In genomic region chr20:25055711-25056492, GRCh38 we compare ENCODE assay signal across 1 cellular context.
TF ChIP-seq lines count a peak whose summit lies in the region.

No MANE protein-coding gene starts in this region.

TF ChIP-seq in HepG2, 621 proteins besides CTCF, POLR2A, EP300 and RAD21 (continued from another document and continues in another):
- TF ChIP-seq, protein P1, sequence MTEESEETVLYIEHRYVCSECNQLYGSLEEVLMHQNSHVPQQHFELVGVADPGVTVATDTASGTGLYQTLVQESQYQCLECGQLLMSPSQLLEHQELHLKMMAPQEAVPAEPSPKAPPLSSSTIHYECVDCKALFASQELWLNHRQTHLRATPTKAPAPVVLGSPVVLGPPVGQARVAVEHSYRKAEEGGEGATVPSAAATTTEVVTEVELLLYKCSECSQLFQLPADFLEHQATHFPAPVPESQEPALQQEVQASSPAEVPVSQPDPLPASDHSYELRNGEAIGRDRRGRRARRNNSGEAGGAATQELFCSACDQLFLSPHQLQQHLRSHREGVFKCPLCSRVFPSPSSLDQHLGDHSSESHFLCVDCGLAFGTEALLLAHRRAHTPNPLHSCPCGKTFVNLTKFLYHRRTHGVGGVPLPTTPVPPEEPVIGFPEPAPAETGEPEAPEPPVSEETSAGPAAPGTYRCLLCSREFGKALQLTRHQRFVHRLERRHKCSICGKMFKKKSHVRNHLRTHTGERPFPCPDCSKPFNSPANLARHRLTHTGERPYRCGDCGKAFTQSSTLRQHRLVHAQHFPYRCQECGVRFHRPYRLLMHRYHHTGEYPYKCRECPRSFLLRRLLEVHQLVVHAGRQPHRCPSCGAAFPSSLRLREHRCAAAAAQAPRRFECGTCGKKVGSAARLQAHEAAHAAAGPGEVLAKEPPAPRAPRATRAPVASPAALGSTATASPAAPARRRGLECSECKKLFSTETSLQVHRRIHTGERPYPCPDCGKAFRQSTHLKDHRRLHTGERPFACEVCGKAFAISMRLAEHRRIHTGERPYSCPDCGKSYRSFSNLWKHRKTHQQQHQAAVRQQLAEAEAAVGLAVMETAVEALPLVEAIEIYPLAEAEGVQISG (CRISPR knock-in tag; IDR thresholded peaks at IDR 0.05), result peak; percentile 5; the same call in 1 of the 2 replicates
- peak; percentile 56; the same call in 1 of the 2 replicates for TF ChIP-seq REPIN1 (CRISPR knock-in tag; IDR thresholded peaks at IDR 0.05; ENCODE audit: borderline replicate concordance, low read depth)
- TF ChIP-seq ZNF281 (CRISPR knock-in tag; IDR thresholded peaks at IDR 0.05; ENCODE audit: borderline replicate concordance), result 0 out of 2 replicates have a peak, but pooled peaks have one; percentile 13
- TF ChIP-seq TOE1 (CRISPR knock-in tag; IDR thresholded peaks at IDR 0.05), result no peak
- peak; percentile 18; the same call in 1 of the 2 replicates for TF ChIP-seq ZNF354B (CRISPR knock-in tag; IDR thresholded peaks at IDR 0.05)
- TF ChIP-seq, protein P2, sequence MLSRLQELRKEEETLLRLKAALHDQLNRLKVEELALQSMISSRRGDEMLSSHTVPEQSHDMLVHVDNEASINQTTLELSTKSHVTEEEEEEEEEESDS (CRISPR knock-in tag; IDR thresholded peaks at IDR 0.05; ENCODE audit: borderline replicate concordance), result 0 out of 2 replicates have a peak, but pooled peaks have one; percentile 29
- peak; percentile 27; the same call in 1 of the 2 replicates for TF ChIP-seq ZNF768 (CRISPR knock-in tag; IDR thresholded peaks at IDR 0.05)
- TF ChIP-seq HIVEP1 (CRISPR knock-in tag; IDR thresholded peaks at IDR 0.05), result no peak
- TF ChIP-seq ZNF232 (CRISPR knock-in tag; IDR thresholded peaks at IDR 0.05; ENCODE audit: borderline replicate concordance), result no peak
- TF ChIP-seq SMARCC2 (IDR thresholded peaks at IDR 0.05), result no peak
- TF ChIP-seq TOPORS (CRISPR knock-in tag; IDR thresholded peaks at IDR 0.05), result 0 out of 2 replicates have a peak, but pooled peaks have one; percentile 13
- TF ChIP-seq KDM6A (CRISPR knock-in tag; IDR thresholded peaks at IDR 0.05; ENCODE audit: low read depth), result no peak
- TF ChIP-seq, protein P3, sequence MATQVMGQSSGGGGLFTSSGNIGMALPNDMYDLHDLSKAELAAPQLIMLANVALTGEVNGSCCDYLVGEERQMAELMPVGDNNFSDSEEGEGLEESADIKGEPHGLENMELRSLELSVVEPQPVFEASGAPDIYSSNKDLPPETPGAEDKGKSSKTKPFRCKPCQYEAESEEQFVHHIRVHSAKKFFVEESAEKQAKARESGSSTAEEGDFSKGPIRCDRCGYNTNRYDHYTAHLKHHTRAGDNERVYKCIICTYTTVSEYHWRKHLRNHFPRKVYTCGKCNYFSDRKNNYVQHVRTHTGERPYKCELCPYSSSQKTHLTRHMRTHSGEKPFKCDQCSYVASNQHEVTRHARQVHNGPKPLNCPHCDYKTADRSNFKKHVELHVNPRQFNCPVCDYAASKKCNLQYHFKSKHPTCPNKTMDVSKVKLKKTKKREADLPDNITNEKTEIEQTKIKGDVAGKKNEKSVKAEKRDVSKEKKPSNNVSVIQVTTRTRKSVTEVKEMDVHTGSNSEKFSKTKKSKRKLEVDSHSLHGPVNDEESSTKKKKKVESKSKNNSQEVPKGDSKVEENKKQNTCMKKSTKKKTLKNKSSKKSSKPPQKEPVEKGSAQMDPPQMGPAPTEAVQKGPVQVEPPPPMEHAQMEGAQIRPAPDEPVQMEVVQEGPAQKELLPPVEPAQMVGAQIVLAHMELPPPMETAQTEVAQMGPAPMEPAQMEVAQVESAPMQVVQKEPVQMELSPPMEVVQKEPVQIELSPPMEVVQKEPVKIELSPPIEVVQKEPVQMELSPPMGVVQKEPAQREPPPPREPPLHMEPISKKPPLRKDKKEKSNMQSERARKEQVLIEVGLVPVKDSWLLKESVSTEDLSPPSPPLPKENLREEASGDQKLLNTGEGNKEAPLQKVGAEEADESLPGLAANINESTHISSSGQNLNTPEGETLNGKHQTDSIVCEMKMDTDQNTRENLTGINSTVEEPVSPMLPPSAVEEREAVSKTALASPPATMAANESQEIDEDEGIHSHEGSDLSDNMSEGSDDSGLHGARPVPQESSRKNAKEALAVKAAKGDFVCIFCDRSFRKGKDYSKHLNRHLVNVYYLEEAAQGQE (IDR thresholded peaks at IDR 0.05; ENCODE audit: borderline replicate concordance in 1 of 2, low read depth in 1 of 2, low read length in 2 of 2), result no peak
- TF ChIP-seq, protein P4, sequence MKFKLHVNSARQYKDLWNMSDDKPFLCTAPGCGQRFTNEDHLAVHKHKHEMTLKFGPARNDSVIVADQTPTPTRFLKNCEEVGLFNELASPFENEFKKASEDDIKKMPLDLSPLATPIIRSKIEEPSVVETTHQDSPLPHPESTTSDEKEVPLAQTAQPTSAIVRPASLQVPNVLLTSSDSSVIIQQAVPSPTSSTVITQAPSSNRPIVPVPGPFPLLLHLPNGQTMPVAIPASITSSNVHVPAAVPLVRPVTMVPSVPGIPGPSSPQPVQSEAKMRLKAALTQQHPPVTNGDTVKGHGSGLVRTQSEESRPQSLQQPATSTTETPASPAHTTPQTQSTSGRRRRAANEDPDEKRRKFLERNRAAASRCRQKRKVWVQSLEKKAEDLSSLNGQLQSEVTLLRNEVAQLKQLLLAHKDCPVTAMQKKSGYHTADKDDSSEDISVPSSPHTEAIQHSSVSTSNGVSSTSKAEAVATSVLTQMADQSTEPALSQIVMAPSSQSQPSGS (CRISPR knock-in tag; IDR thresholded peaks at IDR 0.05), result no peak
- TF ChIP-seq WIZ (CRISPR knock-in tag; IDR thresholded peaks at IDR 0.05), result no peak
- TF ChIP-seq ZNF121 (CRISPR knock-in tag; IDR thresholded peaks at IDR 0.05), result peak; percentile 78
- no peak for TF ChIP-seq ZNF282 (IDR thresholded peaks at IDR 0.05; ENCODE audit: partially characterized antibody)
- no peak for TF ChIP-seq KAT7 (CRISPR knock-in tag; IDR thresholded peaks at IDR 0.05; ENCODE audit: borderline replicate concordance)
- TF ChIP-seq ZNF569 (CRISPR knock-in tag; IDR thresholded peaks at IDR 0.05; ENCODE audit: borderline replicate concordance), result no peak
- TF ChIP-seq RXRA (CRISPR knock-in tag; IDR thresholded peaks at IDR 0.05), result peak; percentile 78; the same call in 1 of the 2 replicates
- TF ChIP-seq FOXO4 (CRISPR knock-in tag; conservative IDR thresholded peaks at IDR 0.05), result 0 out of 2 replicates have a peak, but pooled peaks have one; percentile 66
- TF ChIP-seq, protein P5, sequence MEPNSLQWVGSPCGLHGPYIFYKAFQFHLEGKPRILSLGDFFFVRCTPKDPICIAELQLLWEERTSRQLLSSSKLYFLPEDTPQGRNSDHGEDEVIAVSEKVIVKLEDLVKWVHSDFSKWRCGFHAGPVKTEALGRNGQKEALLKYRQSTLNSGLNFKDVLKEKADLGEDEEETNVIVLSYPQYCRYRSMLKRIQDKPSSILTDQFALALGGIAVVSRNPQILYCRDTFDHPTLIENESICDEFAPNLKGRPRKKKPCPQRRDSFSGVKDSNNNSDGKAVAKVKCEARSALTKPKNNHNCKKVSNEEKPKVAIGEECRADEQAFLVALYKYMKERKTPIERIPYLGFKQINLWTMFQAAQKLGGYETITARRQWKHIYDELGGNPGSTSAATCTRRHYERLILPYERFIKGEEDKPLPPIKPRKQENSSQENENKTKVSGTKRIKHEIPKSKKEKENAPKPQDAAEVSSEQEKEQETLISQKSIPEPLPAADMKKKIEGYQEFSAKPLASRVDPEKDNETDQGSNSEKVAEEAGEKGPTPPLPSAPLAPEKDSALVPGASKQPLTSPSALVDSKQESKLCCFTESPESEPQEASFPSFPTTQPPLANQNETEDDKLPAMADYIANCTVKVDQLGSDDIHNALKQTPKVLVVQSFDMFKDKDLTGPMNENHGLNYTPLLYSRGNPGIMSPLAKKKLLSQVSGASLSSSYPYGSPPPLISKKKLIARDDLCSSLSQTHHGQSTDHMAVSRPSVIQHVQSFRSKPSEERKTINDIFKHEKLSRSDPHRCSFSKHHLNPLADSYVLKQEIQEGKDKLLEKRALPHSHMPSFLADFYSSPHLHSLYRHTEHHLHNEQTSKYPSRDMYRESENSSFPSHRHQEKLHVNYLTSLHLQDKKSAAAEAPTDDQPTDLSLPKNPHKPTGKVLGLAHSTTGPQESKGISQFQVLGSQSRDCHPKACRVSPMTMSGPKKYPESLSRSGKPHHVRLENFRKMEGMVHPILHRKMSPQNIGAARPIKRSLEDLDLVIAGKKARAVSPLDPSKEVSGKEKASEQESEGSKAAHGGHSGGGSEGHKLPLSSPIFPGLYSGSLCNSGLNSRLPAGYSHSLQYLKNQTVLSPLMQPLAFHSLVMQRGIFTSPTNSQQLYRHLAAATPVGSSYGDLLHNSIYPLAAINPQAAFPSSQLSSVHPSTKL (CRISPR knock-in tag; IDR thresholded peaks at IDR 0.05), result peak; percentile 44
- TF ChIP-seq NFE2L1 (CRISPR knock-in tag; IDR thresholded peaks at IDR 0.05; ENCODE audit: borderline replicate concordance), result no peak
- no peak for TF ChIP-seq BRCA1 (CRISPR knock-in tag; IDR thresholded peaks at IDR 0.05)
- TF ChIP-seq ZNF619 (CRISPR knock-in tag; IDR thresholded peaks at IDR 0.05), result no peak
- no peak for TF ChIP-seq SOX13 (IDR thresholded peaks at IDR 0.05)
- peak in 1 of 2 experiments; percentile 53; a peak in 1 of 4 replicates for TF ChIP-seq SOX13 (CRISPR knock-in tag; conservative IDR thresholded peaks at IDR 0.05 in 1 of 2, IDR thresholded peaks at IDR 0.05 in 1 of 2)
- TF ChIP-seq ZFP62 (CRISPR knock-in tag; IDR thresholded peaks at IDR 0.05), result no peak
- TF ChIP-seq, protein P6, sequence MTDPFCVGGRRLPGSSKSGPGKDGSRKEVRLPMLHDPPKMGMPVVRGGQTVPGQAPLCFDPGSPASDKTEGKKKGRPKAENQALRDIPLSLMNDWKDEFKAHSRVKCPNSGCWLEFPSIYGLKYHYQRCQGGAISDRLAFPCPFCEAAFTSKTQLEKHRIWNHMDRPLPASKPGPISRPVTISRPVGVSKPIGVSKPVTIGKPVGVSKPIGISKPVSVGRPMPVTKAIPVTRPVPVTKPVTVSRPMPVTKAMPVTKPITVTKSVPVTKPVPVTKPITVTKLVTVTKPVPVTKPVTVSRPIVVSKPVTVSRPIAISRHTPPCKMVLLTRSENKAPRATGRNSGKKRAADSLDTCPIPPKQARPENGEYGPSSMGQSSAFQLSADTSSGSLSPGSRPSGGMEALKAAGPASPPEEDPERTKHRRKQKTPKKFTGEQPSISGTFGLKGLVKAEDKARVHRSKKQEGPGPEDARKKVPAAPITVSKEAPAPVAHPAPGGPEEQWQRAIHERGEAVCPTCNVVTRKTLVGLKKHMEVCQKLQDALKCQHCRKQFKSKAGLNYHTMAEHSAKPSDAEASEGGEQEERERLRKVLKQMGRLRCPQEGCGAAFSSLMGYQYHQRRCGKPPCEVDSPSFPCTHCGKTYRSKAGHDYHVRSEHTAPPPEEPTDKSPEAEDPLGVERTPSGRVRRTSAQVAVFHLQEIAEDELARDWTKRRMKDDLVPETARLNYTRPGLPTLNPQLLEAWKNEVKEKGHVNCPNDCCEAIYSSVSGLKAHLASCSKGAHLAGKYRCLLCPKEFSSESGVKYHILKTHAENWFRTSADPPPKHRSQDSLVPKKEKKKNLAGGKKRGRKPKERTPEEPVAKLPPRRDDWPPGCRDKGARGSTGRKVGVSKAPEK (CRISPR knock-in tag; IDR thresholded peaks at IDR 0.05; ENCODE audit: borderline replicate concordance), result no peak; the same call in 1 of the 2 replicates
- no peak for TF ChIP-seq TBX3 (IDR thresholded peaks at IDR 0.05; ENCODE audit: borderline replicate concordance)
- TF ChIP-seq NFKB2 (CRISPR knock-in tag; IDR thresholded peaks at IDR 0.05; ENCODE audit: borderline replicate concordance), result no peak
- TF ChIP-seq, protein P7, sequence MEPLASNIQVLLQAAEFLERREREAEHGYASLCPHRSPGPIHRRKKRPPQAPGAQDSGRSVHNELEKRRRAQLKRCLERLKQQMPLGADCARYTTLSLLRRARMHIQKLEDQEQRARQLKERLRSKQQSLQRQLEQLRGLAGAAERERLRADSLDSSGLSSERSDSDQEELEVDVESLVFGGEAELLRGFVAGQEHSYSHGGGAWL (CRISPR knock-in tag; IDR thresholded peaks at IDR 0.05), result peak; percentile 40; the same call in 1 of the 2 replicates
- TF ChIP-seq ZNF253 (CRISPR knock-in tag; IDR thresholded peaks at IDR 0.05; ENCODE audit: borderline replicate concordance), result 0 out of 2 replicates have a peak, but pooled peaks have one; percentile 35
- TF ChIP-seq FOXO1 (CRISPR knock-in tag; IDR thresholded peaks at IDR 0.05), result no peak
- no peak for TF ChIP-seq SETDB1 (CRISPR knock-in tag; IDR thresholded peaks at IDR 0.05; ENCODE audit: borderline replicate concordance)
- no peak for TF ChIP-seq ZKSCAN8 (CRISPR knock-in tag; IDR thresholded peaks at IDR 0.05; ENCODE audit: borderline replicate concordance)
- 0 out of 2 replicates have a peak, but pooled peaks have one; percentile 33 for TF ChIP-seq ZNF501 (CRISPR knock-in tag; IDR thresholded peaks at IDR 0.05)
- no peak; the same call in 1 of the 2 replicates for TF ChIP-seq CREM (IDR thresholded peaks at IDR 0.05)
- TF ChIP-seq CREM (CRISPR knock-in tag; IDR thresholded peaks at IDR 0.05), result no peak
